In genomic region chr14:65689070-65689469, GRCh38 we compare ENCODE assay signal across 21 cellular contexts.
DNase-seq lines count a peak whose midpoint lies in the region; ATAC-seq, FAIRE-seq and TF ChIP-seq lines count a peak whose summit lies in the region.
"Had no signal": no experiment of that assay in that cellular context is flagged by ENCODE, and none has a peak within 500 bp of the region (broad histone marks: within the 10 kb centered on the region; RNA-seq: fewer than 3 reads in every experiment).

No MANE protein-coding gene starts in this region.

- H3K36me3 ChIP-seq in HepG2 (replicated peaks in 1 of 2; ENCODE audit: control insufficient read depth in 1 of 2, insufficient read depth in 2 of 2, low read length in 2 of 2), result no peaks in the 10 kb centered on the region
- H3K36me3 ChIP-seq in right lobe of liver, result no peaks in the 10 kb centered on the region
- H3K36me3 ChIP-seq in K562 (ENCODE audit: control insufficient read depth, insufficient read depth, low read length), result no peaks in the 10 kb centered on the region

- FAIRE-seq in HepG2 (lab: Jason Lieb, UNC) (no peak), K562 (lab: Jason Lieb, UNC) (no peak), urothelium cell line (lab: Jason Lieb, UNC) (peak; percentile 82)
- FAIRE-seq: A549, D721Med, G401.6, GM12891, GM19239 had no signal

- H3K4me2 ChIP-seq in HepG2 (ENCODE audit: low read depth, low read length) (no peak overlapping the region), K562 (ENCODE audit: insufficient read depth, low read length) (no peak overlapping the region)
- H3K4me2 ChIP-seq: A549; BLaER1 treated with 17β-estradiol and CSF1 and Interleukin-3, amounts not matched to agents 10 nM and 100 nM had no signal

- intact Hi-C loops in HepG2 (cut with micrococcal nuclease; ENCODE audit: unreplicated experiment), result no loop called here
- intact Hi-C loops in right lobe of liver (cut with DNase I), result no loop called here
- intact Hi-C loops in K562 (cut with micrococcal nuclease), result no loop called here

- in situ Hi-C loops in HepG2 (cut with HindIII; ENCODE audit: extremely low pct_ligation_motif_present, low pct_unique_long_range_greater_than_20kb) (no loop called here), K562 (cut with MboI) (no loop called here)

- H3K9ac ChIP-seq in HepG2 (ENCODE audit: insufficient read depth, low read depth, low read length), result no peak overlapping the region
- H3K9ac ChIP-seq in K562 (ENCODE audit: insufficient read depth in 1 of 2, low read depth in 2 of 2, low read length in 2 of 2), result no peak overlapping the region
- H3K9ac ChIP-seq: BLaER1 treated with 17β-estradiol and CSF1 and Interleukin-3, amounts not matched to agents 10 nM and 100 nM had no signal

- POLR2A ChIA-PET in HepG2 (lab: Yijun Ruan, JAX) (no interaction called here), K562 (lab: Yijun Ruan, JAX) (no interaction called here)

- TF ChIP-seq POLR2A in HepG2 (IDR thresholded peaks at IDR 0.05; ENCODE audit: insufficient read depth in 1 of 2, low read depth in 2 of 2, low read length in 2 of 2) (no peak), right lobe of liver (IDR thresholded peaks at IDR 0.05) (no peak), K562 (conservative IDR thresholded peaks at IDR 0.05) (no peak)

- no peaks in the 10 kb centered on the region for H3K9me1 ChIP-seq in K562 (ENCODE audit: control insufficient read depth, insufficient read depth, low read length)

- H3K4me1 ChIP-seq in HepG2 (ENCODE audit: insufficient read depth, low read length), result no peaks in the 10 kb centered on the region
- H3K4me1 ChIP-seq in right lobe of liver, result no peaks in the 10 kb centered on the region
- H3K4me1 ChIP-seq in K562 (replicated peaks in 1 of 2; ENCODE audit: control insufficient read depth in 2 of 2, insufficient read depth in 2 of 2, low read length in 2 of 2), result no peaks in the 10 kb centered on the region
- H3K4me1 ChIP-seq: A549; BLaER1 treated with 17β-estradiol and CSF1 and Interleukin-3, amounts not matched to agents 10 nM and 100 nM; Caco-2 had no signal

- ATAC-seq in HepG2, result no peak
- no peak for ATAC-seq in right lobe of liver
- no peak for ATAC-seq in K562
- ATAC-seq: A549; CD8-positive, alpha-beta T cell had no signal

- H3K79me2 ChIP-seq in HepG2 (ENCODE audit: insufficient read depth, low read length) (no peaks in the 10 kb centered on the region), K562 (ENCODE audit: control insufficient read depth, insufficient read depth, low read length) (no peaks in the 10 kb centered on the region)

- H4K20me1 ChIP-seq in HepG2 (ENCODE audit: insufficient read depth, low read length) (no peaks in the 10 kb centered on the region), K562 (replicated peaks; ENCODE audit: control insufficient read depth, insufficient read depth, low read length) (no peaks in the 10 kb centered on the region)
- H4K20me1 ChIP-seq: BLaER1 treated with 17β-estradiol and CSF1 and Interleukin-3, amounts not matched to agents 10 nM and 100 nM had no signal

- TF ChIP-seq RAD21 in HepG2 (CRISPR knock-in tag; IDR thresholded peaks at IDR 0.05) (no peak), K562 (CRISPR knock-in tag; conservative IDR thresholded peaks at IDR 0.05 in 1 of 2, IDR thresholded peaks at IDR 0.05 in 1 of 2) (no peak)

- no peak overlapping the region for H3K4me3 ChIP-seq in HepG2 (replicated peaks in 1 of 3; ENCODE audit: insufficient read depth in 1 of 3, low read depth in 2 of 3, low read length in 3 of 3)
- H3K4me3 ChIP-seq in right lobe of liver, result no peak overlapping the region
- no peak overlapping the region for H3K4me3 ChIP-seq in K562
- H3K4me3 ChIP-seq: A549; BLaER1 treated with 17β-estradiol and CSF1 and Interleukin-3, amounts not matched to agents 10 nM and 100 nM had no signal

- H2AFZ ChIP-seq in HepG2 (ENCODE audit: low read length) (no peak overlapping the region), K562 (ENCODE audit: low read depth, low read length) (no peak overlapping the region)

- H3K27ac ChIP-seq in HepG2 (ENCODE audit: extremely low read length, insufficient read depth, low read length) (no peak overlapping the region), right lobe of liver (no peak overlapping the region), K562 (ENCODE audit: extremely low read depth, low read depth, low read length) (no peak overlapping the region)
- H3K27ac ChIP-seq: 22Rv1; A549; BLaER1 treated with 17β-estradiol and CSF1 and Interleukin-3, amounts not matched to agents 10 nM and 100 nM; C4-2B had no signal

- no peak for TF ChIP-seq CTCF in HepG2 (CRISPR knock-in tag; IDR thresholded peaks at IDR 0.05)
- TF ChIP-seq CTCF in right lobe of liver (IDR thresholded peaks at IDR 0.05), result no peak
- no peak for TF ChIP-seq CTCF in K562 (IDR thresholded peaks at IDR 0.05 in 2 of 3, conservative IDR thresholded peaks at IDR 0.05 in 1 of 3; ENCODE audit: insufficient read depth in 2 of 3, low read depth in 1 of 3, low read length in 3 of 3)

- CTCF ChIA-PET in HepG2 (lab: Yijun Ruan, JAX; ENCODE audit: low intra/inter-chr PET ratio, low total read pairs) (no interaction called here), K562 (lab: Yijun Ruan, JAX; ENCODE audit: low intra/inter-chr PET ratio) (no interaction called here)

- H3K27me3 ChIP-seq in HepG2 (ENCODE audit: control insufficient read depth in 1 of 2, insufficient read depth in 2 of 2, low read length in 2 of 2) (no peaks in the 10 kb centered on the region), right lobe of liver (no peaks in the 10 kb centered on the region), K562 (ENCODE audit: control insufficient read depth in 2 of 2, insufficient read depth in 2 of 2, low read length in 2 of 2) (no peaks in the 10 kb centered on the region)
- H3K27me3 ChIP-seq: BLaER1 treated with 17β-estradiol and CSF1 and Interleukin-3, amounts not matched to agents 10 nM and 100 nM had no signal

- H3K9me3 ChIP-seq in HepG2 (ENCODE audit: low read length) (no peaks in the 10 kb centered on the region), right lobe of liver (no peaks in the 10 kb centered on the region), K562 (replicated peaks; ENCODE audit: control insufficient read depth, insufficient read depth, low read depth, low read length) (no peaks in the 10 kb centered on the region)
- H3K9me3 ChIP-seq: A549, Caco-2 had no signal

- BruUV-seq in HepG2 (replicated peaks; lab: Mats Ljungman, UMichigan), result no TSS peak
- BruUV-seq in K562 (replicated peaks; lab: Mats Ljungman, UMichigan), result no TSS peak

- TF ChIP-seq EP300 in HepG2 (IDR thresholded peaks at IDR 0.05; ENCODE audit: low read depth in 2 of 2, low read length in 2 of 2) (no peak), HepG2 (CRISPR knock-in tag; IDR thresholded peaks at IDR 0.05; ENCODE audit: borderline replicate concordance) (no peak), K562 (IDR thresholded peaks at IDR 0.05; ENCODE audit: low read length) (no peak)

- DNase-seq in HepG2 (ENCODE audit: low spot score) (no peak), right lobe of liver (no peak), K562 (ENCODE audit: extremely low read depth in 1 of 4, low spot score in 3 of 4) (no peak), urothelium cell line (ENCODE audit: low spot score) (no peak), activated T-cell treated with anti-CD3 and anti-CD28 coated beads for 4 hours (no peak)
- no peak for DNase-seq in activated naive CD4-positive, alpha-beta T cell (lab: John Stamatoyannopoulos, UW)
- DNase-seq: AML-193; Caco-2; Calu3; CD4-positive, alpha-beta T cell; CD8-positive, alpha-beta T cell; DMS79 treated with DMSO at 0.1 percent for 48 hours; GF-D8 had no signal

TF ChIP-seq in HepG2, 621 proteins besides CTCF, POLR2A, EP300 and RAD21 (continues in another document):
- peak; percentile 64 for TF ChIP-seq ZNF317 (CRISPR knock-in tag; IDR thresholded peaks at IDR 0.05)

TF ChIP-seq in K562, 482 proteins besides CTCF, POLR2A, EP300 and RAD21:
- TF ChIP-seq CBFB (CRISPR knock-in tag; IDR thresholded peaks at IDR 0.05), result no peak
- TF ChIP-seq MEIS2 (IDR thresholded peaks at IDR 0.05; ENCODE audit: partially characterized antibody), result no peak
- no peak for TF ChIP-seq OTX1 (CRISPR knock-in tag; IDR thresholded peaks at IDR 0.05)
- no peak for TF ChIP-seq MTA3 (IDR thresholded peaks at IDR 0.05; ENCODE audit: borderline replicate concordance)
- TF ChIP-seq ZNF3 (CRISPR knock-in tag; IDR thresholded peaks at IDR 0.05), result no peak
- peak; percentile 83 for TF ChIP-seq RBM25 (IDR thresholded peaks at IDR 0.05; ENCODE audit: low read depth, low read length, severe bottlenecking)
- no peak for TF ChIP-seq GABPB1 (CRISPR knock-in tag; IDR thresholded peaks at IDR 0.05)
- no peak for TF ChIP-seq NRF1 (conservative IDR thresholded peaks at IDR 0.05 in 1 of 2, IDR thresholded peaks at IDR 0.05 in 1 of 2)
